15 cellular contexts compared by ENCODE assay signal in the genomic region with DNA sequence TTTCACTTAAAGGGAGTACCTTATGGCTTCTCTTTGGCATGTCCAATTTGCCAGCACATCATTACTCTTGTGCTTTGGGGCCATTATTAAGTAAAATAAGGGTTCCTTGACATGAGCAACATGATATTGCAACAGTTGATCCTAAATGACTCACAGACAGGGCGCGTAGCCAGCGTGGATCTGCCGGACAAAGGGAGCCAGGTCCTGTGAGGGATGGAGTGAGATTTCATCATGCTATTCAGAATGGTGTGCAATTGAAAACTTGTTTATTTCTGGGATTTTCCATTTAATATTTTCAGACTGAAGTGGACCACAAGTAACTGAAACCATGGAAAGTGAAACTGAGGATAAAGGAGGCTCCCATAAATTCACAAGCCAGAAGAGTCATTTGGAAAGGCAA. TPM values are rescaled to one million over a fixed set of nuclear protein-coding genes. Genes with fewer than 3 reads are reported as not detected.
DNase-seq lines count a peak whose midpoint lies in the region; ATAC-seq and TF ChIP-seq lines count a peak whose summit lies in the region.
"Had no signal": no experiment of that assay in that cellular context is flagged by ENCODE, and none has a peak within 500 bp of the region (broad histone marks: within the 10 kb centered on the region; RNA-seq: fewer than 3 reads in every experiment).

No MANE protein-coding gene starts in this region.

- H3K4me3 ChIP-seq in body of pancreas: no peak overlapping the region
- H3K4me3 ChIP-seq in transverse colon: no peak overlapping the region
- H3K4me3 ChIP-seq: A549 had no signal

- no peaks in the 10 kb centered on the region for H3K4me1 Mint-ChIP-seq in CD4-positive, alpha-beta T cell (ENCODE audit: low read depth)
- H3K4me1 Mint-ChIP-seq: activated T-helper 17 cell treated with anti-CD3 and anti-CD28 coated beads, Interleukin-2, amount 50 U/mL, for 72 hours; neural crest cell had no signal

- H3K4me1 ChIP-seq in body of pancreas: no peaks in the 10 kb centered on the region
- H3K4me1 ChIP-seq in transverse colon: no peaks in the 10 kb centered on the region
- H3K4me1 ChIP-seq: A549 had no signal

- no peak for TF ChIP-seq POLR2A in body of pancreas (IDR thresholded peaks at IDR 0.05)
- no peak for TF ChIP-seq POLR2A in transverse colon (IDR thresholded peaks at IDR 0.05)

- DNase-seq in NCI-H2196 treated with DMSO at 0.1 percent for 48 hours (lab: John Stamatoyannopoulos, UW; ENCODE audit: unreplicated experiment) (peak; percentile 1), NCI-H2196 (lab: John Stamatoyannopoulos, UW; ENCODE audit: unreplicated experiment) (no peak), body of pancreas (peak; percentile 39 to 51 (median 46)), iris pigment epithelial cell (ENCODE audit: low read depth) (peak; percentile 93), transverse colon (peak; percentile 62), NCI-H1092 (lab: John Stamatoyannopoulos, UW) (no peak)
- no peak for DNase-seq in CD4-positive, alpha-beta T cell
- DNase-seq: activated CD4-positive, alpha-beta T cell treated with anti-CD3 and anti-CD28 coated beads for 36 hours; NCI-H1694 treated with DMSO at 0.1 percent for 48 hours; SIG-M5 had no signal

- intact Hi-C loops in body of pancreas (cut with DNase I): no loop called here
- intact Hi-C loops in transverse colon (cut with DNase I; ENCODE audit: low total_unique reads): no loop called here
- intact Hi-C loops in CD4-positive, alpha-beta T cell (cut with DNase I, micrococcal nuclease): no loop called here

- H3K27ac Mint-ChIP-seq in CD4-positive, alpha-beta T cell: no peak overlapping the region
- H3K27ac Mint-ChIP-seq: activated CD4-positive, alpha-beta T cell treated with anti-CD3 and anti-CD28 coated beads for 36 hours; activated T-helper 17 cell treated with anti-CD3 and anti-CD28 coated beads, Interleukin-2, amount 50 U/mL, for 72 hours had no signal

- H3K36me3 ChIP-seq in body of pancreas (replicated peaks in 1 of 2; ENCODE audit: insufficient read depth in 1 of 2, low read depth in 2 of 2) (no peaks in the 10 kb centered on the region), transverse colon (no peaks in the 10 kb centered on the region)

- WGBS in body of pancreas, 2 donors: 88 to 93% methylated on average over 4 of the region's 4 CpGs
- 78% methylated on average over 4 of the region's 4 CpGs; no CpG with 5 or more reads in 1 of the 2 donors for WGBS in transverse colon (ENCODE audit: low coverage in 1 of 2), 2 donors

- peak; percentile 45 for ATAC-seq in body of pancreas
- no peak for ATAC-seq in HG02840 (IDR thresholded peaks at IDR 0.05; ENCODE audit: low FRiP score, unreplicated experiment)
- no peak for ATAC-seq in CD4-positive, alpha-beta T cell (ENCODE audit: poor library complexity)
- ATAC-seq: A549; activated CD4-positive, alpha-beta T cell treated with anti-CD3 and anti-CD28 coated beads for 36 hours; activated T-helper 17 cell treated with anti-CD3 and anti-CD28 coated beads, Interleukin-2, amount 50 U/mL, for 72 hours had no signal

- CTCF ChIA-PET in CD4-positive, alpha-beta T cell (lab: Charles Lee): no interaction called here

- H3K9me3 Mint-ChIP-seq in CD4-positive, alpha-beta T cell: peaks cover 7% of the 10 kb centered on the region

- POLR2A ChIA-PET in CD4-positive, alpha-beta T cell (lab: Charles Lee): no interaction called here

- in situ Hi-C loops in transverse colon (cut with MboI; ENCODE audit: low pct_ligation_motif_present in 1 of 4, low pct_unique_long_range_greater_than_20kb in 1 of 4, low sequenced_read_pairs in 3 of 4): loop anchor here in 1 of 4 donors (10.0 to 25.0 kb wide), 2 partner anchors 178 to 324 kb away; no protein-coding TSS in a partner anchor

- peaks cover 19% of the 10 kb centered on the region for H3K27me3 Mint-ChIP-seq in CD4-positive, alpha-beta T cell

- no peak overlapping the region for H3K4me3 Mint-ChIP-seq in CD4-positive, alpha-beta T cell
- H3K4me3 Mint-ChIP-seq: activated CD4-positive, alpha-beta T cell treated with anti-CD3 and anti-CD28 coated beads for 36 hours; activated T-helper 17 cell treated with anti-CD3 and anti-CD28 coated beads, Interleukin-2, amount 50 U/mL, for 72 hours; neural crest cell had no signal

- TF ChIP-seq CTCF in body of pancreas (IDR thresholded peaks at IDR 0.05) (no peak), transverse colon (IDR thresholded peaks at IDR 0.05) (no peak)
- TF ChIP-seq CTCF in CD4-positive, alpha-beta T cell (IDR thresholded peaks at IDR 0.05): no peak

- H3K27me3 ChIP-seq in body of pancreas: no peaks in the 10 kb centered on the region
- H3K27me3 ChIP-seq in transverse colon: no peaks in the 10 kb centered on the region
- no peaks in the 10 kb centered on the region for H3K27me3 ChIP-seq in CD4-positive, alpha-beta T cell (ENCODE audit: control insufficient read depth, insufficient read depth, low read length)

- H3K36me3 Mint-ChIP-seq in CD4-positive, alpha-beta T cell (ENCODE audit: low read depth): no peaks in the 10 kb centered on the region

- no peak overlapping the region for H3K27ac ChIP-seq in body of pancreas
- no peak overlapping the region for H3K27ac ChIP-seq in transverse colon
- H3K27ac ChIP-seq in CD4-positive, alpha-beta T cell (ENCODE audit: low read depth, low read length): no peak overlapping the region
- H3K27ac ChIP-seq: A549, HL-60 had no signal

- H3K9me3 ChIP-seq in body of pancreas (no peaks in the 10 kb centered on the region), transverse colon (peaks cover 0 to 8% of the 10 kb centered on the region in 2 donors)
- peaks cover 10% of the 10 kb centered on the region for H3K9me3 ChIP-seq in CD4-positive, alpha-beta T cell (ENCODE audit: control insufficient read depth, low read length)

- no peak for TF ChIP-seq EP300 in transverse colon (IDR thresholded peaks at IDR 0.05; ENCODE audit: low read depth)

RNA-seq across cellular contexts. Expression of a gene that starts 48.6 kb away (rescaled TPM):
- total RNA-seq in body of pancreas (10 to 100 TPM in 1 of 2 donors, 1 to 10 TPM in 1; 6.0 to 13.2 TPM), transverse colon (1 to 10 TPM in 2 of 4 donors, under 1 TPM in 2; 0.75 to 4.9 (median 2.3) TPM)
- total RNA-seq in CD4-positive, alpha-beta T cell: under 1 TPM in 1 of 2 experiments, not detected in 1; 0.08 TPM

Comparison
In these comparisons a context has a peak if more than half of its experiments do, and no peak if none do; other contexts are left out.
1. DNase-seq: peak in NCI-H2196 treated with DMSO at 0.1 percent for 48 hours (single experiment), body of pancreas (4 of 4), iris pigment epithelial cell (single experiment) and transverse colon (single experiment); none in NCI-H2196 (single experiment), CD4-positive, alpha-beta T cell (0 of 10) and NCI-H1092 (single experiment).